1 cellular context compared by ENCODE assay signal in genomic region chr7:70457477-70458194, GRCh38.
TF ChIP-seq lines count a peak whose summit lies in the region.

No MANE protein-coding gene starts in this region.

TF ChIP-seq in WTC11, 78 proteins besides CTCF, POLR2A, EP300 and RAD21 (continued from another document):
- TF ChIP-seq PRDM15 (CRISPR knock-in tag; IDR thresholded peaks at IDR 0.05) (no peak), FOXP4 (CRISPR knock-in tag; IDR thresholded peaks at IDR 0.05) (no peak), NR2C2 (CRISPR knock-in tag; IDR thresholded peaks at IDR 0.05) (no peak)
